ENCODE assay signal across 1 cellular context in genomic region chr20:57390604-57391438, GRCh38.
TF ChIP-seq lines count a peak whose summit lies in the region.

RBM38 (plus strand) TSS chr20:57391396; CDS start chr20:57391582, 186 bp downstream.

TF ChIP-seq in HepG2, 621 proteins besides CTCF, POLR2A, EP300 and RAD21 (continued from another document and continues in another):
- TF ChIP-seq ZFP37 (CRISPR knock-in tag; IDR thresholded peaks at IDR 0.05; ENCODE audit: borderline replicate concordance) (peak; percentile 53; the same call in 1 of the 2 replicates), BCLAF1 (IDR thresholded peaks at IDR 0.05) (no peak), PPARG (CRISPR knock-in tag; conservative IDR thresholded peaks at IDR 0.05) (no peak), PHF20 (CRISPR knock-in tag; IDR thresholded peaks at IDR 0.05) (no peak), PBX3 (CRISPR knock-in tag; IDR thresholded peaks at IDR 0.05; ENCODE audit: borderline replicate concordance) (peak; percentile 24; the same call in 1 of the 2 replicates), ZNF770 (CRISPR knock-in tag; IDR thresholded peaks at IDR 0.05) (no peak), HDAC6 (IDR thresholded peaks at IDR 0.05; ENCODE audit: low read depth, low read length) (no peak), RFX1 (IDR thresholded peaks at IDR 0.05) (no peak), HNRNPLL (IDR thresholded peaks at IDR 0.05; ENCODE audit: low read depth, low read length, poor library complexity, severe bottlenecking) (no peak), SAP130 (CRISPR knock-in tag; IDR thresholded peaks at IDR 0.05; ENCODE audit: low read depth) (peak; percentile 36; the same call in 1 of the 2 replicates), ZBTB3 (CRISPR knock-in tag; IDR thresholded peaks at IDR 0.05; ENCODE audit: borderline replicate concordance, low read depth) (no peak), MAF1 (CRISPR knock-in tag; IDR thresholded peaks at IDR 0.05; ENCODE audit: borderline replicate concordance) (0 out of 2 replicates have a peak, but pooled peaks have one; percentile 64), RORA (CRISPR knock-in tag; IDR thresholded peaks at IDR 0.05) (no peak), BATF2 (CRISPR knock-in tag; IDR thresholded peaks at IDR 0.05) (no peak), PHF21A (CRISPR knock-in tag; IDR thresholded peaks at IDR 0.05) (no peak), ZNF615 (CRISPR knock-in tag; IDR thresholded peaks at IDR 0.05; ENCODE audit: borderline replicate concordance) (no peak), STAT5B (CRISPR knock-in tag; IDR thresholded peaks at IDR 0.05) (no peak), TOE1 (CRISPR knock-in tag; IDR thresholded peaks at IDR 0.05) (no peak), ZNF547 (CRISPR knock-in tag; IDR thresholded peaks at IDR 0.05) (peak; percentile 65; the same call in 1 of the 2 replicates), ZNF350 (CRISPR knock-in tag; IDR thresholded peaks at IDR 0.05; ENCODE audit: borderline replicate concordance, low read depth) (0 out of 2 replicates have a peak, but pooled peaks have one; percentile 26), ZBTB10 (CRISPR knock-in tag; IDR thresholded peaks at IDR 0.05; ENCODE audit: borderline replicate concordance) (peak; percentile 65; the same call in 1 of the 2 replicates), ZNF432 (CRISPR knock-in tag; IDR thresholded peaks at IDR 0.05; ENCODE audit: borderline replicate concordance) (no peak), ZBTB40 (IDR thresholded peaks at IDR 0.05) (no peak), ZBTB40 (CRISPR knock-in tag; IDR thresholded peaks at IDR 0.05) (no peak), ONECUT2 (CRISPR knock-in tag; IDR thresholded peaks at IDR 0.05) (no peak), ZNF468 (CRISPR knock-in tag; IDR thresholded peaks at IDR 0.05) (0 out of 2 replicates have a peak, but pooled peaks have one; percentile 48), PLRG1 (conservative IDR thresholded peaks at IDR 0.05) (no peak), MZF1 (CRISPR knock-in tag; IDR thresholded peaks at IDR 0.05; ENCODE audit: borderline replicate concordance) (no peak), NPAS2 (CRISPR knock-in tag; IDR thresholded peaks at IDR 0.05; ENCODE audit: borderline replicate concordance) (no peak), ZBTB38 (CRISPR knock-in tag; IDR thresholded peaks at IDR 0.05) (peak; percentile 100), ZNF792 (CRISPR knock-in tag; IDR thresholded peaks at IDR 0.05) (no peak), ZFYVE20 (CRISPR knock-in tag; IDR thresholded peaks at IDR 0.05; ENCODE audit: borderline replicate concordance, low read depth) (no peak), ZNF281 (CRISPR knock-in tag; IDR thresholded peaks at IDR 0.05; ENCODE audit: borderline replicate concordance) (peak; percentile 91), NR2F6 (IDR thresholded peaks at IDR 0.05) (no peak), NR2F6 (CRISPR knock-in tag; IDR thresholded peaks at IDR 0.05) (no peak), ZNF501 (CRISPR knock-in tag; IDR thresholded peaks at IDR 0.05) (peak; percentile 71; the same call in 1 of the 2 replicates), GLI4 (CRISPR knock-in tag; IDR thresholded peaks at IDR 0.05; ENCODE audit: borderline replicate concordance) (no peak; the same call in 1 of the 2 replicates), ZNF546 (CRISPR knock-in tag; conservative IDR thresholded peaks at IDR 0.05) (0 out of 2 replicates have a peak, but pooled peaks have one; percentile 17)
